Comparison of ENCODE assay signal across 24 cellular contexts in genomic region chr12:38911611-38912010, GRCh38. TPM values are rescaled to one million over a fixed set of nuclear protein-coding genes. Genes with fewer than 3 reads are reported as not detected.
DNase-seq lines count a peak whose midpoint lies in the region; ATAC-seq, FAIRE-seq and TF ChIP-seq lines count a peak whose summit lies in the region.
"Had no signal": no experiment of that assay in that cellular context is flagged by ENCODE, and none has a peak within 500 bp of the region (broad histone marks: within the 10 kb centered on the region; RNA-seq: fewer than 3 reads in every experiment).

No MANE protein-coding gene starts in this region.

- no peak overlapping the region for H4K5ac ChIP-seq in H1 (ENCODE audit: insufficient read length, low read depth, low read length)

- H3K27me3 Mint-ChIP-seq in Calu3 (ENCODE audit: unreplicated experiment): no peaks in the 10 kb centered on the region

- WGBS in H1 (ENCODE audit: extremely low coverage in 1 of 2, insufficient coverage in 1 of 2, insufficient read length in 1 of 2, insufficient replicate concordance in 2 of 2, low coverage in 1 of 2, low lambda C conversion rate in 2 of 2, missing lambda C conversion rate in 1 of 2), 2 experiments: 86% methylated on average over 1 of the region's 1 CpG; no CpG with 5 or more reads in 1 of the 2 experiments
- 21% methylated on average over 1 of the region's 1 CpG for WGBS in right lobe of liver (ENCODE audit: insufficient coverage, low coverage, low lambda C conversion rate, missing lambda C conversion rate)

- CTCF ChIA-PET in H1 (lab: Charles Lee; ENCODE audit: partially characterized antibody) (interaction anchor here (1.0 to 1.8 kb wide), 4 partner anchors 8 to 500 kb away, joined by 3 to 6 read pairs (median 4); no protein-coding TSS in a partner anchor), Calu3 (lab: Charles Lee) (no interaction called here)

- intact Hi-C loops in right lobe of liver (cut with DNase I) (loop anchor here in 1 of 2 donors (10.0 kb wide), 1 partner anchor 183 kb away; no protein-coding TSS in a partner anchor), Calu3 (cut with micrococcal nuclease; ENCODE audit: unreplicated experiment) (no loop called here)

- no peak overlapping the region for H3K27ac Mint-ChIP-seq in Calu3 (ENCODE audit: unreplicated experiment)
- H3K27ac Mint-ChIP-seq: activated naive CD8-positive, alpha-beta T cell treated with anti-CD3 and anti-CD28 coated beads, Interleukin-2, amount 50 U/mL, for 24 hours; CD14-positive monocyte had no signal

- H4K91ac ChIP-seq in H1 (replicated peaks; ENCODE audit: insufficient read length, low read length): no peak overlapping the region

- H3K27me3 ChIP-seq in OCI-LY3 (ENCODE audit: low read depth, low read length) (no peaks in the 10 kb centered on the region), H1 (replicated peaks in 1 of 4; ENCODE audit: control insufficient read depth in 3 of 4, extremely low read depth in 1 of 4, insufficient read depth in 3 of 4, low read length in 3 of 4) (no peaks in the 10 kb centered on the region), right lobe of liver (no peaks in the 10 kb centered on the region), HAP-1 (ENCODE audit: low read depth) (no peaks in the 10 kb centered on the region)
- H3K27me3 ChIP-seq: breast epithelium, tibial artery had no signal

- no peak for TF ChIP-seq EP300 in H1 (IDR thresholded peaks at IDR 0.05; ENCODE audit: borderline replicate concordance in 1 of 2, low read depth in 2 of 2, low read length in 2 of 2)

- H3K4ac ChIP-seq in H1 (replicated peaks; ENCODE audit: insufficient read length, low read depth, low read length): no peak overlapping the region

- peaks cover 8% of the 10 kb centered on the region for H3K36me3 Mint-ChIP-seq in Calu3 (ENCODE audit: insufficient read depth, unreplicated experiment)
- H3K36me3 Mint-ChIP-seq: CD14-positive monocyte had no signal

- FAIRE-seq in GM12892 (lab: Jason Lieb, UNC) (peak; percentile 44), H1 (lab: Jason Lieb, UNC) (no peak)
- FAIRE-seq: GM18507 had no signal

- no peak overlapping the region for H3K9ac ChIP-seq in OCI-LY3 (ENCODE audit: low read length)
- no peak overlapping the region for H3K9ac ChIP-seq in H1 (replicated peaks in 1 of 4; ENCODE audit: extremely low read depth in 1 of 4, low read depth in 3 of 4, low read length in 3 of 4)

- BruUV-seq in Calu3 (replicated peaks; lab: Mats Ljungman, UMichigan): no TSS peak

- no peak overlapping the region for H3K14ac ChIP-seq in H1 (ENCODE audit: insufficient read length)

- no peak overlapping the region for H3K56ac ChIP-seq in H1 (replicated peaks; ENCODE audit: insufficient read length, low read depth, low read length)

- H3K23ac ChIP-seq in H1 (ENCODE audit: insufficient read length): no peak overlapping the region

- no peak overlapping the region for H3K4me2 ChIP-seq in OCI-LY3 (ENCODE audit: low read length)
- no peak overlapping the region for H3K4me2 ChIP-seq in H1 (ENCODE audit: insufficient read depth in 1 of 2, low read depth in 2 of 2, low read length in 2 of 2)

- no peak for DNase-seq in GM12892 (ENCODE audit: insufficient read length)
- no peak for DNase-seq in H1 (ENCODE audit: low read depth in 1 of 2, low spot score in 2 of 2)
- no peak for DNase-seq in right lobe of liver
- no peak for DNase-seq in Calu3
- no peak for DNase-seq in NCI-H187 (lab: John Stamatoyannopoulos, UW)
- DNase-seq in HAP-1 (ENCODE audit: low spot score in 2 of 2): no peak
- DNase-seq: activated CD4-positive, alpha-beta T cell treated with anti-CD3 and anti-CD28 coated beads for 48 hours; activated naive CD8-positive, alpha-beta T cell treated with anti-CD3 and anti-CD28 coated beads, Interleukin-2, amount 50 U/mL, for 24 hours; H7; IMR-90; kidney glomerular epithelial cell; NCI-H2107; NCI-H69; right cardiac atrium; stimulated activated CD4-positive, alpha-beta T cell treated with anti-CD3 and anti-CD28 coated beads, Interleukin-15, amount 100 ng/mL, for 24 hours; stimulated activated naive CD4-positive, alpha-beta T cell; tibial artery had no signal

- H3K79me2 ChIP-seq in OCI-LY3 (ENCODE audit: low read length): no peaks in the 10 kb centered on the region
- H3K79me2 ChIP-seq in H1 (ENCODE audit: control insufficient read depth in 1 of 2, insufficient read depth in 2 of 2, low read length in 2 of 2): no peaks in the 10 kb centered on the region

- no peak overlapping the region for H3K18ac ChIP-seq in H1 (ENCODE audit: extremely low read depth, low read length)

- TF ChIP-seq CTCF in OCI-LY3 (IDR thresholded peaks at IDR 0.05; ENCODE audit: low read depth, low read length) (peak; percentile 17; the same call in 1 of the 2 replicates), H1 (IDR thresholded peaks at IDR 0.05; ENCODE audit: control extremely low read depth in 1 of 3, insufficient read depth in 1 of 3, low read depth in 1 of 3, low read length in 3 of 3) (no peak; a peak in 1 of 4 replicates), right lobe of liver (IDR thresholded peaks at IDR 0.05) (peak in 3 of 4 donors; percentile 33 to 45 (median 34)), Calu3 (IDR thresholded peaks at IDR 0.05; ENCODE audit: unreplicated experiment) (no peak)

- no peak overlapping the region for H2BK5ac ChIP-seq in H1 (ENCODE audit: low read depth, low read length)

- in situ Hi-C loops in HAP-1 (cut with MboI; ENCODE audit: low sequenced_read_pairs): loop anchor here (10.0 to 25.0 kb wide), 3 partner anchors 363 to 774 kb away; no protein-coding TSS in a partner anchor

- H2AFZ ChIP-seq in OCI-LY3 (ENCODE audit: low read depth, low read length): no peak overlapping the region
- H2AFZ ChIP-seq in H1 (ENCODE audit: low read length): peak overlapping the region; percentile 33; the same call in 1 of the 2 replicates

- H4K20me1 ChIP-seq in OCI-LY3 (ENCODE audit: insufficient read depth, low read length): no peaks in the 10 kb centered on the region
- H4K20me1 ChIP-seq in H1 (replicated peaks in 1 of 2; ENCODE audit: control insufficient read depth in 1 of 2, insufficient read depth in 2 of 2, low read length in 2 of 2): no peaks in the 10 kb centered on the region

- peak; percentile 37 to 48 (median 43) for ATAC-seq in right lobe of liver
- ATAC-seq in HG02870 (IDR thresholded peaks at IDR 0.05; ENCODE audit: unreplicated experiment): no peak
- ATAC-seq: activated naive CD8-positive, alpha-beta T cell treated with anti-CD3 and anti-CD28 coated beads, Interleukin-2, amount 50 U/mL, for 24 hours; right cardiac atrium had no signal

- POLR2A ChIA-PET in H1 (lab: Charles Lee; ENCODE audit: partially characterized antibody): no interaction called here

- H2BK120ac ChIP-seq in H1 (replicated peaks; ENCODE audit: low read depth, low read length): no peak overlapping the region

- no peaks in the 10 kb centered on the region for H3K4me1 ChIP-seq in OCI-LY3 (ENCODE audit: low read length)
- peaks cover 0 to 2% (median 0%) of the 10 kb centered on the region in 4 experiments; a peak in 1 of 7 replicates for H3K4me1 ChIP-seq in H1 (replicated peaks in 1 of 4; ENCODE audit: control insufficient read depth in 3 of 4, insufficient read depth in 4 of 4, low read length in 3 of 4)
- no peaks in the 10 kb centered on the region for H3K4me1 ChIP-seq in right lobe of liver
- peaks cover 5% of the 10 kb centered on the region; the same call in 1 of the 2 replicates for H3K4me1 ChIP-seq in HAP-1
- H3K4me1 ChIP-seq: breast epithelium had no signal

- no peak overlapping the region for H3K4me3 Mint-ChIP-seq in Calu3 (ENCODE audit: low read depth, unreplicated experiment)
- H3K4me3 Mint-ChIP-seq: activated naive CD8-positive, alpha-beta T cell treated with anti-CD3 and anti-CD28 coated beads, Interleukin-2, amount 50 U/mL, for 24 hours; CD14-positive monocyte had no signal

- H3K4me3 ChIP-seq in OCI-LY3 (ENCODE audit: low read length) (no peak overlapping the region), H1 (ENCODE audit: extremely low read depth in 1 of 4, insufficient read depth in 2 of 4, low read depth in 3 of 4, low read length in 4 of 4) (no peak overlapping the region), right lobe of liver (no peak overlapping the region), HAP-1 (no peak overlapping the region)
- H3K4me3 ChIP-seq: breast epithelium, SK-N-MC, tibial artery had no signal

- no peak for TF ChIP-seq POLR2A in GM12892 (IDR thresholded peaks at IDR 0.05; ENCODE audit: low read depth, low read length)
- TF ChIP-seq POLR2A in H1 (IDR thresholded peaks at IDR 0.05; ENCODE audit: control extremely low read depth in 1 of 2, low read depth in 2 of 2, low read length in 2 of 2): no peak
- no peak for TF ChIP-seq POLR2A in right lobe of liver (IDR thresholded peaks at IDR 0.05)

- H2AK5ac ChIP-seq in H1 (ENCODE audit: low read depth, low read length): no peak overlapping the region

- peak; percentile 34 to 44 for TF ChIP-seq RAD21 in H1 (IDR thresholded peaks at IDR 0.05 in 1 of 2, conservative IDR thresholded peaks at IDR 0.05 in 1 of 2; ENCODE audit: low read depth in 2 of 2, low read length in 2 of 2)

- no peak overlapping the region for H2BK15ac ChIP-seq in H1 (ENCODE audit: low read length)

- H3K9me3 Mint-ChIP-seq in Calu3 (ENCODE audit: low read depth, unreplicated experiment): no peaks in the 10 kb centered on the region
- H3K9me3 Mint-ChIP-seq: activated naive CD8-positive, alpha-beta T cell treated with anti-CD3 and anti-CD28 coated beads, Interleukin-2, amount 50 U/mL, for 24 hours; CD14-positive monocyte had no signal

- no peaks in the 10 kb centered on the region for H3K79me1 ChIP-seq in H1 (ENCODE audit: low read depth, low read length)

- no peak overlapping the region for H2BK20ac ChIP-seq in H1 (ENCODE audit: low read length)

- H3K9me3 ChIP-seq in OCI-LY3 (ENCODE audit: insufficient read depth, low read length) (no peaks in the 10 kb centered on the region), H1 (ENCODE audit: insufficient read depth in 2 of 2, low read depth in 1 of 2, low read length in 1 of 2) (no peaks in the 10 kb centered on the region), right lobe of liver (no peaks in the 10 kb centered on the region), HAP-1 (no peaks in the 10 kb centered on the region)
- H3K9me3 ChIP-seq: breast epithelium, tibial artery had no signal

- no peak overlapping the region for H2BK12ac ChIP-seq in H1 (ENCODE audit: low read depth, low read length)

- H3K27ac ChIP-seq in OCI-LY3 (ENCODE audit: low read length): no peak overlapping the region
- no peak overlapping the region for H3K27ac ChIP-seq in H1 (ENCODE audit: low read depth, low read length)
- H3K27ac ChIP-seq in right lobe of liver: no peak overlapping the region
- H3K27ac ChIP-seq: breast epithelium, SK-N-MC, tibial artery had no signal

- no peaks in the 10 kb centered on the region for H3K4me1 Mint-ChIP-seq in Calu3 (ENCODE audit: low read depth, unreplicated experiment)

- H3K23me2 ChIP-seq in H1 (ENCODE audit: low read depth, low read length): no peaks in the 10 kb centered on the region

- H3K36me3 ChIP-seq in OCI-LY3 (replicated peaks; ENCODE audit: low read depth, low read length): no peaks in the 10 kb centered on the region
- H3K36me3 ChIP-seq in H1 (ENCODE audit: control insufficient read depth in 2 of 4, insufficient read depth in 4 of 4, low read length in 3 of 4): no peaks in the 10 kb centered on the region
- H3K36me3 ChIP-seq in right lobe of liver: no peaks in the 10 kb centered on the region
- H3K36me3 ChIP-seq in HAP-1 (replicated peaks): no peaks in the 10 kb centered on the region
- H3K36me3 ChIP-seq: breast epithelium, tibial artery had no signal

- no peak overlapping the region for H4K8ac ChIP-seq in H1 (ENCODE audit: extremely low read depth, insufficient read depth, low read length)

RNA-seq across cellular contexts. Expression of gene CPNE8, which starts 6.2 kb away (rescaled TPM):
- polyA plus RNA-seq in GM12892 (2012; ENCODE audit: missing spikeins): 5.9 TPM
- 6.8 and 7.4 TPM in 2 replicates for total RNA-seq in H1 (2021; fragmentation: NEBNext Ultra II Directional; extraction: Animal tissue kit (Norgen Biotek cat#: 25700))
- 1.5 and 2.5 TPM in 2 replicates for polyA plus RNA-seq in H1 (2011; rRNA removed)
- 2.7 TPM for polyA plus RNA-seq in H1 (2011; cell fraction: cytosol; rRNA removed)
- polyA plus RNA-seq in H1 (2011; cell fraction: nucleus; rRNA removed): 4.4 TPM
- polyA plus RNA-seq in H1 (2012, experiment 1 of 2): 1.7 to 5.3 TPM (median 2.8 TPM) in 4 replicates
- 0.24 TPM for polyA plus RNA-seq in H1 (2012, experiment 2 of 2)
- polyA plus RNA-seq in H1 (2013, experiment 1 of 2): 3.3 TPM
- polyA plus RNA-seq in H1 (2013, experiment 2 of 2): 3.3 TPM
- polyA minus RNA-seq in H1 (2011; rRNA and poly(A)+ RNA removed): 2.9 and 7.2 TPM in 2 replicates
- polyA minus RNA-seq in H1 (2011; cell fraction: cytosol; rRNA and poly(A)+ RNA removed): 2.6 TPM
- 19.7 TPM for polyA minus RNA-seq in H1 (2011; cell fraction: nucleus; rRNA and poly(A)+ RNA removed)
- total RNA-seq in right lobe of liver (10 to 100 TPM in 5 of 6 experiments, 1 to 10 TPM in 1; 8.6 to 21.1 (median 16.3) TPM), Calu3 (2022) (17.8 and 18.6 TPM in 2 replicates)
- total RNA-seq: IMR-90, OCI-LY7 had no signal
- polyA plus RNA-seq: IMR-90 had no signal

Comparison
In these comparisons a context has a peak if more than half of its experiments do, and no peak if none do; other contexts are left out.
1. CTCF ChIP-seq: peak in OCI-LY3 (single experiment) and right lobe of liver (3 of 4); none in H1 (0 of 3) and Calu3 (single experiment).